Comparison of ENCODE assay signal across 8 cellular contexts in the genomic region with DNA sequence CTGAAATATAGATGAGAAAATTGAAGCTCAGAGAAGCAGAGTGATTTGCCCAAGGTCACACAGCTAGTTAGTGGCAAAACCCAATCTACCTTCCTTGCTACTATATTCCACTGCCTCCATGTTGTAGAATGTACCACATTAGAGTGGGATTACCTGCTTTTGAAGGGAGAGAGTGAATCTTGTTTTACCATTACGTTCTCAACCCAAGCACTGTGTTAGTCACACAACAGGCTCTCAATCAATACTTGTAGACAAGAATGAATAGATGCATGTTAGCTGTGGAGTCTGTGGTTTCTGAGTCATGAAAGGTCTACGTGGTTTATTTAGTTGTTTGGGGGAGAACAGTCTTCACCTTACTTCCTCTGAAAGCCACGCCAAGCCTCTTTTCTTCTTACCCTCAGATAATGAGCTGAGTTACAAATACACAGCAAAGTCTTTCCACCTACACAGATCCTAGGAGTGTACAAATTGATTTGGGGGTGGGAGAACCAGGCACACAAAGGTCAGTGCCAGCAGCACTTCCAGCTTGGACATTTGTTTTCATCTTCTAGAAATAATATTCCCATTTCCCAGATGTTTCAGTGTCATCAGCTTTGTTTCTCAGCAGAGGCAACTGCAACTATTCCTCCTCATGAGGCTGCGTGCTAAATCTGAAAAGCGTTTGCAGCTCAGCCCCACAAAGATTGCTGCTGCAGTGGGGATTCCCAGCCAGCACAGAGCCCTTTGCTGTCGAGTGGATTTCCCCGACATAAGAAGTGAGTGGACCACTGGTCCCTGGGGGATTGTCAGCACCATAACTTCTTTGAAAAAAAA.
DNase-seq lines count a peak whose midpoint lies in the region; ATAC-seq and TF ChIP-seq lines count a peak whose summit lies in the region.

No MANE protein-coding gene starts in this region.

- H3K27me3 Mint-ChIP-seq in activated CD4-positive, alpha-beta T cell treated with anti-CD3 and anti-CD28 coated beads for 36 hours = peaks cover 5% of the 10 kb centered on the region
- H3K27me3 Mint-ChIP-seq in Caco-2 (ENCODE audit: insufficient read depth, unreplicated experiment) = peaks cover 3% of the 10 kb centered on the region

- H3K4me1 Mint-ChIP-seq in activated CD4-positive, alpha-beta T cell treated with anti-CD3 and anti-CD28 coated beads for 36 hours = peaks cover 25% of the 10 kb centered on the region
- H3K4me1 Mint-ChIP-seq in Caco-2 (ENCODE audit: low read depth, unreplicated experiment) = no peaks in the 10 kb centered on the region

- no peak for TF ChIP-seq EP300 in suprapubic skin (IDR thresholded peaks at IDR 0.05)

- H3K27ac Mint-ChIP-seq in activated CD4-positive, alpha-beta T cell treated with anti-CD3 and anti-CD28 coated beads for 36 hours = no peak overlapping the region
- no peak overlapping the region for H3K27ac Mint-ChIP-seq in Caco-2 (ENCODE audit: unreplicated experiment)

- no peaks in the 10 kb centered on the region for H3K9me3 ChIP-seq in Caco-2
- H3K9me3 ChIP-seq in suprapubic skin = no peaks in the 10 kb centered on the region

- H3K4me3 ChIP-seq in fibroblast of mammary gland (ENCODE audit: control insufficient read depth, low read depth, low read length) (no peak overlapping the region), Caco-2 (ENCODE audit: low read depth, low read length) (no peak overlapping the region), suprapubic skin (no peak overlapping the region)

- POLR2A ChIA-PET in activated CD4-positive, alpha-beta T cell treated with anti-CD3 and anti-CD28 coated beads for 36 hours (lab: Charles Lee) = interaction anchor here (0.6 to 3.1 kb wide), 9 partner anchors 16 to 994 kb away, joined by 3 to 27 read pairs (median 12); partner anchors contain the start of genes EGR2 and NRBF2
- POLR2A ChIA-PET in Caco-2 (lab: Charles Lee) = no interaction called here

- DNase-seq in NK-92 treated with Interleukin-12 subunit alpha and Interleukin-12 subunit beta, amount 100 ng/mL, for 24 hours (lab: John Stamatoyannopoulos, UW) = peak; percentile 34
- no peak for DNase-seq in NK-92 (lab: John Stamatoyannopoulos, UW; ENCODE audit: unreplicated experiment)
- DNase-seq in activated CD4-positive, alpha-beta T cell treated with anti-CD3 and anti-CD28 coated beads for 36 hours = peak; percentile 79
- DNase-seq in fibroblast of mammary gland (ENCODE audit: low read depth) = peak; percentile 86
- DNase-seq in stimulated activated naive CD8-positive, alpha-beta T cell treated with anti-CD3 and anti-CD28 coated beads, Interleukin-15, Interleukin-2, amounts not matched to agents 100 U/mL and 50 U/mL, for 24 hours = peak; percentile 64
- DNase-seq in Caco-2 = no peak
- no peak for DNase-seq in suprapubic skin (ENCODE audit: low spot score in 2 of 2)

- TF ChIP-seq POLR2A in suprapubic skin (IDR thresholded peaks at IDR 0.05) = no peak

- H3K36me3 ChIP-seq in Caco-2 (ENCODE audit: control insufficient read depth, insufficient read depth, low read length) = no peaks in the 10 kb centered on the region
- H3K36me3 ChIP-seq in suprapubic skin = no peaks in the 10 kb centered on the region

- peak overlapping the region; percentile 3 for H3K4me3 Mint-ChIP-seq in activated CD4-positive, alpha-beta T cell treated with anti-CD3 and anti-CD28 coated beads for 36 hours
- no peak overlapping the region for H3K4me3 Mint-ChIP-seq in Caco-2 (ENCODE audit: unreplicated experiment)

- ATAC-seq in HG03354 (IDR thresholded peaks at IDR 0.05; ENCODE audit: poor library complexity, severe bottlenecking, unreplicated experiment) = peak; percentile 73
- ATAC-seq in activated CD4-positive, alpha-beta T cell treated with anti-CD3 and anti-CD28 coated beads for 36 hours = peak; percentile 87
- peak; percentile 90 for ATAC-seq in stimulated activated naive CD8-positive, alpha-beta T cell treated with anti-CD3 and anti-CD28 coated beads, Interleukin-15, Interleukin-2, amounts not matched to agents 100 U/mL and 50 U/mL, for 24 hours

- H3K27me3 ChIP-seq in Caco-2 (replicated peaks; ENCODE audit: control insufficient read depth, insufficient read depth, low read length) (no peaks in the 10 kb centered on the region), suprapubic skin (no peaks in the 10 kb centered on the region)

- BruUV-seq in Caco-2 (replicated peaks; lab: Mats Ljungman, UMichigan) = no TSS peak

- no peak overlapping the region for H3K27ac ChIP-seq in suprapubic skin

- H3K4me1 ChIP-seq in Caco-2 (no peaks in the 10 kb centered on the region), suprapubic skin (no peaks in the 10 kb centered on the region)

- no peaks in the 10 kb centered on the region for H3K36me3 Mint-ChIP-seq in activated CD4-positive, alpha-beta T cell treated with anti-CD3 and anti-CD28 coated beads for 36 hours (ENCODE audit: low read depth)
- no peaks in the 10 kb centered on the region for H3K36me3 Mint-ChIP-seq in Caco-2 (ENCODE audit: insufficient read depth, unreplicated experiment)

- 68% methylated on average over 7 of the region's 7 CpGs for WGBS in suprapubic skin

- CTCF ChIA-PET in activated CD4-positive, alpha-beta T cell treated with anti-CD3 and anti-CD28 coated beads for 36 hours (lab: Charles Lee) = interaction anchor here (0.7 to 4.0 kb wide), 17 partner anchors 17 to 425 kb away, joined by 3 to 20 read pairs (median 4); no protein-coding TSS in a partner anchor
- CTCF ChIA-PET in Caco-2 (lab: Charles Lee) = no interaction called here

- intact Hi-C loops in activated CD4-positive, alpha-beta T cell treated with anti-CD3 and anti-CD28 coated beads for 36 hours (cut with DNase I, micrococcal nuclease) = loop anchor here (1.0 to 10.0 kb wide), 21 partner anchors 16 to 974 kb away; partner anchors contain the start of genes EGR2 (in 2 of the 2) and NRBF2 (in 1 of the 2)
- intact Hi-C loops in Caco-2 (cut with micrococcal nuclease; ENCODE audit: unreplicated experiment) = loop anchor here (5.0 kb wide), 1 partner anchor 164 kb away; no protein-coding TSS in a partner anchor

- TF ChIP-seq CTCF in fibroblast of mammary gland (conservative IDR thresholded peaks at IDR 0.05; ENCODE audit: control insufficient read depth, insufficient read depth, low read depth, low read length) (no peak), Caco-2 (IDR thresholded peaks at IDR 0.05; ENCODE audit: insufficient read depth in 1 of 2, low read depth in 1 of 2, low read length in 1 of 2, severe bottlenecking in 1 of 2, unreplicated experiment in 1 of 2) (no peak), suprapubic skin (IDR thresholded peaks at IDR 0.05) (no peak)

- H3K9me3 Mint-ChIP-seq in activated CD4-positive, alpha-beta T cell treated with anti-CD3 and anti-CD28 coated beads for 36 hours (ENCODE audit: low read depth) = no peaks in the 10 kb centered on the region
- H3K9me3 Mint-ChIP-seq in Caco-2 (ENCODE audit: unreplicated experiment) = no peaks in the 10 kb centered on the region

Comparison
In these comparisons a context has a peak if more than half of its experiments do, and no peak if none do; other contexts are left out.
1. DNase-seq: peak in NK-92 treated with Interleukin-12 subunit alpha and Interleukin-12 subunit beta, amount 100 ng/mL, for 24 hours (single experiment), activated CD4-positive, alpha-beta T cell treated with anti-CD3 and anti-CD28 coated beads for 36 hours (single experiment), fibroblast of mammary gland (single experiment) and stimulated activated naive CD8-positive, alpha-beta T cell treated with anti-CD3 and anti-CD28 coated beads, Interleukin-15, Interleukin-2, amounts not matched to agents 100 U/mL and 50 U/mL, for 24 hours (single experiment); none in NK-92 (single experiment), Caco-2 (0 of 2) and suprapubic skin (0 of 2).
2. Peak in every context shown above with its lines, with median percentiles within 50 percentile points of each other: ATAC-seq.